In genomic region chr19:4539697-4540581, GRCh38 we compare ENCODE assay signal across 9 cellular contexts. TPM values are rescaled to one million over a fixed set of nuclear protein-coding genes. Genes with fewer than 3 reads are reported as not detected.
DNase-seq lines count a peak whose midpoint lies in the region; ATAC-seq and TF ChIP-seq lines count a peak whose summit lies in the region.
"Had no signal": no experiment of that assay in that cellular context is flagged by ENCODE, and none has a peak within 500 bp of the region (broad histone marks: within the 10 kb centered on the region; RNA-seq: fewer than 3 reads in every experiment).

TSS of gene LRG1 (minus strand) at chr19:4540036. CDS start at chr19:4540013, 23 bp downstream.

- no peak within 1 kb of the TSS for H3K9ac ChIP-seq in iPS-20b (ENCODE audit: low read depth, low read length)

- H3K27ac ChIP-seq in iPS-20b (ENCODE audit: low read length) (no peak within 1 kb of the TSS), suprapubic skin (peak within 1 kb of the TSS; percentile 25)

- 34% methylated on average over 9 of the region's 14 CpGs for WGBS in suprapubic skin

- no peak for ATAC-seq in activated T-cell treated with anti-CD3 and anti-CD28 coated beads, Interleukin-2, amount 50 U/mL, for 4 hours
- ATAC-seq in GM18861 (IDR thresholded peaks at IDR 0.05; ENCODE audit: unreplicated experiment) = no peak

- no peak for TF ChIP-seq EP300 in suprapubic skin (IDR thresholded peaks at IDR 0.05)

- H3K4me3 ChIP-seq in iPS-20b (ENCODE audit: low read length) (peak within 1 kb of the TSS; percentile 28; the same call in 1 of the 2 replicates), suprapubic skin (no peak within 1 kb of the TSS)

- no peaks in the 10 kb centered on the region for H3K36me3 ChIP-seq in iPS-20b (ENCODE audit: insufficient read depth, low read depth, low read length)
- H3K36me3 ChIP-seq in suprapubic skin = no peaks in the 10 kb centered on the region

- no peaks in the 10 kb centered on the region for H3K36me3 Mint-ChIP-seq in activated T-cell treated with anti-CD3 and anti-CD28 coated beads, Interleukin-2, amount 50 U/mL, for 4 hours (ENCODE audit: insufficient read depth)
- no peaks in the 10 kb centered on the region for H3K36me3 Mint-ChIP-seq in activated T-cell treated with anti-CD3 and anti-CD28 coated beads, Interleukin-2, amount 50 U/mL, for 24 hours (ENCODE audit: low read depth)

- peaks cover 3% of the 10 kb centered on the region for H3K9me3 Mint-ChIP-seq in activated T-cell treated with anti-CD3 and anti-CD28 coated beads, Interleukin-2, amount 50 U/mL, for 4 hours
- H3K9me3 Mint-ChIP-seq in activated T-cell treated with anti-CD3 and anti-CD28 coated beads, Interleukin-2, amount 50 U/mL, for 24 hours = no peaks in the 10 kb centered on the region
- H3K9me3 Mint-ChIP-seq: central memory CD8-positive, alpha-beta T cell had no signal

- H3K4me1 Mint-ChIP-seq in activated T-cell treated with anti-CD3 and anti-CD28 coated beads, Interleukin-2, amount 50 U/mL, for 4 hours (ENCODE audit: low read depth) = peaks cover 7% of the 10 kb centered on the region
- peaks cover 14% of the 10 kb centered on the region for H3K4me1 Mint-ChIP-seq in activated T-cell treated with anti-CD3 and anti-CD28 coated beads, Interleukin-2, amount 50 U/mL, for 24 hours (ENCODE audit: low read depth)
- H3K4me1 Mint-ChIP-seq: central memory CD8-positive, alpha-beta T cell had no signal

- H3K4me1 ChIP-seq in iPS-20b (ENCODE audit: insufficient read depth, low read length) (no peaks in the 10 kb centered on the region; the same call in 1 of the 2 replicates), suprapubic skin (peaks cover 12% of the 10 kb centered on the region)

- H3K9me3 ChIP-seq in iPS-20b (ENCODE audit: insufficient read depth, low read depth, low read length) (no peaks in the 10 kb centered on the region), suprapubic skin (no peaks in the 10 kb centered on the region)

- peaks cover 18% of the 10 kb centered on the region for H3K27me3 Mint-ChIP-seq in activated T-cell treated with anti-CD3 and anti-CD28 coated beads, Interleukin-2, amount 50 U/mL, for 4 hours (ENCODE audit: low read depth)
- peaks cover 31% of the 10 kb centered on the region for H3K27me3 Mint-ChIP-seq in activated T-cell treated with anti-CD3 and anti-CD28 coated beads, Interleukin-2, amount 50 U/mL, for 24 hours

- DNase-seq in activated T-cell treated with anti-CD3 and anti-CD28 coated beads, Interleukin-2, amount 50 U/mL, for 4 hours = no peak
- DNase-seq in activated T-cell treated with anti-CD3 and anti-CD28 coated beads, Interleukin-2, amount 50 U/mL, for 24 hours = no peak
- DNase-seq in SKM-1 treated with dmso at 0.1 percent for 144 hours (lab: John Stamatoyannopoulos, UW; ENCODE audit: unreplicated experiment) (peak; percentile 95), suprapubic skin (ENCODE audit: low spot score in 2 of 2) (no peak), NCI-H1417 treated with DMSO at 0.1 percent for 48 hours (lab: John Stamatoyannopoulos, UW) (no peak)
- DNase-seq in stimulated activated CD4-positive, alpha-beta T cell treated with anti-CD3 and anti-CD28 coated beads, Interleukin-4, amount 100 ng/mL, for 24 hours = no peak

- TF ChIP-seq CTCF in suprapubic skin (IDR thresholded peaks at IDR 0.05) = no peak

- H3K4me3 Mint-ChIP-seq in activated T-cell treated with anti-CD3 and anti-CD28 coated beads, Interleukin-2, amount 50 U/mL, for 4 hours = peak within 1 kb of the TSS; percentile 38
- no peak within 1 kb of the TSS for H3K4me3 Mint-ChIP-seq in activated T-cell treated with anti-CD3 and anti-CD28 coated beads, Interleukin-2, amount 50 U/mL, for 24 hours
- H3K4me3 Mint-ChIP-seq: central memory CD8-positive, alpha-beta T cell had no signal

- H3K27ac Mint-ChIP-seq in activated T-cell treated with anti-CD3 and anti-CD28 coated beads, Interleukin-2, amount 50 U/mL, for 24 hours = no peak within 1 kb of the TSS

- H3K27me3 ChIP-seq in iPS-20b (ENCODE audit: insufficient read depth, low read length) = 0 out of 2 replicates have a peak, but pooled peaks cover under 1% of the 10 kb centered on the region
- H3K27me3 ChIP-seq in suprapubic skin = peaks cover 39% of the 10 kb centered on the region

- no peak for TF ChIP-seq POLR2A in suprapubic skin (IDR thresholded peaks at IDR 0.05)

RNA-seq across cellular contexts. Expression of gene LRG1, which starts in this region (rescaled TPM):
- under 1 TPM; 0.08 to 0.24 (median 0.15) TPM for total RNA-seq in activated T-cell treated with anti-CD3 and anti-CD28 coated beads, Interleukin-2, amount 50 U/mL, for 4 hours
- total RNA-seq in suprapubic skin = 1 to 10 TPM; 4.5 to 8.0 (median 6.3) TPM

Comparison
In these comparisons a context has a peak if more than half of its experiments do, and no peak if none do; other contexts are left out.
1. RNA of gene LRG1 (total RNA-seq): 4.5 to 8.0 TPM in suprapubic skin; 0.08 to 0.24 TPM in activated T-cell treated with anti-CD3 and anti-CD28 coated beads, Interleukin-2, amount 50 U/mL, for 4 hours; every median in the first group is over 4 times any median in the second.